In genomic region chr12:104643921-104644669, GRCh38 we compare ENCODE assay signal across 9 cellular contexts.
A peak's percentile ranks its signal among the peaks of the same experiment; 100 is the strongest.
DNase-seq lines count a peak whose midpoint lies in the region; ATAC-seq, FAIRE-seq and TF ChIP-seq lines count a peak whose summit lies in the region.
"Had no signal": no experiment of that assay in that cellular context is flagged by ENCODE, and none has a peak within 500 bp of the region (broad histone marks: within the 10 kb centered on the region; RNA-seq: fewer than 3 reads in every experiment).

No MANE protein-coding gene starts in this region.

- WGBS in GM12878 (ENCODE audit: insufficient coverage, insufficient replicate concordance, low lambda C conversion rate, missing lambda C conversion rate): 69% methylated on average over 12 of the region's 12 CpGs
- 62% methylated on average over 12 of the region's 12 CpGs for WGBS in suprapubic skin

- no peak for TF ChIP-seq POLR2A in GM12878 (IDR thresholded peaks at IDR 0.05; ENCODE audit: low read depth, low read length)
- TF ChIP-seq POLR2A in suprapubic skin (IDR thresholded peaks at IDR 0.05): no peak

- peak overlapping the region; percentile 5; the same call in 1 of the 2 replicates for H2AFZ ChIP-seq in GM12878 (ENCODE audit: control insufficient read depth, low read depth, low read length)

- H3K27me3 ChIP-seq in GM12878 (replicated peaks in 1 of 2; ENCODE audit: control insufficient read depth in 2 of 2, insufficient read depth in 2 of 2, low read length in 1 of 2) (no peaks in the 10 kb centered on the region), suprapubic skin (no peaks in the 10 kb centered on the region)

- TF ChIP-seq CTCF in GM12878 (IDR thresholded peaks at IDR 0.05 in 2 of 3, conservative IDR thresholded peaks at IDR 0.05 in 1 of 3; ENCODE audit: control insufficient read depth in 2 of 3, extremely low read depth in 1 of 3, insufficient read depth in 1 of 3, low read depth in 3 of 3, low read length in 3 of 3) (no peak), suprapubic skin (IDR thresholded peaks at IDR 0.05) (no peak)

- H3K4me3 ChIP-seq in GM12878: peak overlapping the region; percentile 41; the same call in 1 of the 2 replicates
- no peak overlapping the region for H3K4me3 ChIP-seq in suprapubic skin

- peak overlapping the region; percentile 73 for H3K4me2 ChIP-seq in GM12878 (ENCODE audit: control insufficient read depth, insufficient read depth)

- DNase-seq in activated T-cell treated with anti-CD3 and anti-CD28 coated beads, Interleukin-2, amount 50 U/mL, for 72 hours: no peak
- DNase-seq in activated T-cell treated with anti-CD3 and anti-CD28 coated beads, Interleukin-2, amount 50 U/mL, for 48 hours: no peak
- DNase-seq in NCI-H2029 (lab: John Stamatoyannopoulos, UW) (peak; percentile 89), GM12878 (ENCODE audit: low read depth, low spot score) (peak; percentile 43), occipital lobe (lab: John Stamatoyannopoulos, UW) (no peak), suprapubic skin (ENCODE audit: low spot score in 2 of 2) (no peak)
- DNase-seq in stimulated activated naive CD8-positive, alpha-beta T cell treated with anti-CD3 and anti-CD28 coated beads, Interleukin-15, amount 100 ng/mL, for 72 hours: no peak
- no peak for DNase-seq in activated CD4-positive, CD25-positive, alpha-beta regulatory T cell treated with anti-CD3 and anti-CD28 coated beads, Interleukin-2, amount 50 U/mL, for 72 hours

- H3K9me3 ChIP-seq in GM12878 (replicated peaks; ENCODE audit: control insufficient read depth, insufficient read depth, low read length): peaks cover 16% of the 10 kb centered on the region
- H3K9me3 ChIP-seq in suprapubic skin: no peaks in the 10 kb centered on the region

- SMC1A ChIA-PET in GM12878 (lab: Charles Lee; ENCODE audit: uncharacterized antibody, unreplicated experiment): interaction anchor here (0.8 to 1.9 kb wide), 9 partner anchors 8 to 262 kb away, joined by 3 to 7 read pairs (median 3); no protein-coding TSS in a partner anchor

- no peaks in the 10 kb centered on the region for H4K20me1 ChIP-seq in GM12878 (ENCODE audit: control insufficient read depth, insufficient read depth)

- in situ Hi-C loops in GM12878 (cut with MboI): no loop called here

- H3K36me3 ChIP-seq in GM12878 (ENCODE audit: control insufficient read depth in 2 of 2, insufficient read depth in 2 of 2, low read length in 1 of 2) (peaks cover 6 to 14% of the 10 kb centered on the region in 2 experiments; a peak in 3 of 4 replicates), suprapubic skin (no peaks in the 10 kb centered on the region)

- CTCF ChIA-PET in GM12878 (lab: Yijun Ruan, JAX): interaction anchor here (1.0 to 1.6 kb wide), 5 partner anchors 8 to 356 kb away, joined by 3 to 5 read pairs (median 3); no protein-coding TSS in a partner anchor

- FAIRE-seq in GM12878 (lab: Jason Lieb, UNC): no peak

- H3K27me3 Mint-ChIP-seq in activated T-cell treated with anti-CD3 and anti-CD28 coated beads, Interleukin-2, amount 50 U/mL, for 72 hours (ENCODE audit: low read depth): no peaks in the 10 kb centered on the region
- no peaks in the 10 kb centered on the region for H3K27me3 Mint-ChIP-seq in stimulated activated naive CD8-positive, alpha-beta T cell treated with anti-CD3 and anti-CD28 coated beads, Interleukin-15, amount 100 ng/mL, for 72 hours

- no peak overlapping the region for H3K27ac Mint-ChIP-seq in activated T-cell treated with anti-CD3 and anti-CD28 coated beads, Interleukin-2, amount 50 U/mL, for 72 hours
- peak overlapping the region; percentile 48 to 55 for H3K27ac Mint-ChIP-seq in stimulated activated naive CD8-positive, alpha-beta T cell treated with anti-CD3 and anti-CD28 coated beads, Interleukin-15, amount 100 ng/mL, for 72 hours

- TSS peak; percentile 53 for BruUV-seq in GM12878 (replicated peaks; lab: Mats Ljungman, UMichigan)

- H3K4me1 ChIP-seq in GM12878 (ENCODE audit: control insufficient read depth, insufficient read depth, low read length) (peaks cover 37% of the 10 kb centered on the region), suprapubic skin (no peaks in the 10 kb centered on the region)

- POLR2A ChIA-PET in GM12878 (lab: Charles Lee): interaction anchor here (1.0 kb wide), 1 partner anchor 9 kb away, joined by 3 read pairs; no protein-coding TSS in a partner anchor

- TF ChIP-seq RAD21 in GM12878 (IDR thresholded peaks at IDR 0.05; ENCODE audit: insufficient read depth, low read depth, low read length): no peak

- peak overlapping the region; percentile 30 for H3K9ac ChIP-seq in GM12878 (ENCODE audit: control insufficient read depth, insufficient read depth, low read length)

- H3K79me2 ChIP-seq in GM12878 (ENCODE audit: control insufficient read depth, insufficient read depth, low read length): peaks cover 24% of the 10 kb centered on the region

- H3K27ac ChIP-seq in GM12878 (ENCODE audit: control insufficient read depth, insufficient read depth) (peak overlapping the region; percentile 78), suprapubic skin (no peak overlapping the region)
- H3K27ac ChIP-seq: C4-2B had no signal

- intact Hi-C loops in GM12878 (cut with micrococcal nuclease; ENCODE audit: unreplicated experiment): loop anchor here (2.0 to 5.0 kb wide), 5 partner anchors 27 to 262 kb away; no protein-coding TSS in a partner anchor

- RAD21 ChIA-PET in GM12878 (lab: Charles Lee; ENCODE audit: unreplicated experiment): interaction anchor here (0.8 to 3.9 kb wide), 8 partner anchors 27 to 262 kb away, joined by 3 to 15 read pairs (median 4); partner anchors contain the start of gene CHST11

- peaks cover 3 to 13% of the 10 kb centered on the region in 2 donors for H3K36me3 Mint-ChIP-seq in activated T-cell treated with anti-CD3 and anti-CD28 coated beads, Interleukin-2, amount 50 U/mL, for 72 hours (ENCODE audit: insufficient read depth in 2 of 2)

- peaks cover 25% of the 10 kb centered on the region for H3K4me1 Mint-ChIP-seq in activated T-cell treated with anti-CD3 and anti-CD28 coated beads, Interleukin-2, amount 50 U/mL, for 72 hours (ENCODE audit: low read depth)
- peaks cover 42% of the 10 kb centered on the region for H3K4me1 Mint-ChIP-seq in stimulated activated naive CD8-positive, alpha-beta T cell treated with anti-CD3 and anti-CD28 coated beads, Interleukin-15, amount 100 ng/mL, for 72 hours

- peaks cover 4 to 6% of the 10 kb centered on the region in 2 donors for H3K9me3 Mint-ChIP-seq in activated T-cell treated with anti-CD3 and anti-CD28 coated beads, Interleukin-2, amount 50 U/mL, for 72 hours
- peaks cover 5 to 27% of the 10 kb centered on the region in 2 donors for H3K9me3 Mint-ChIP-seq in stimulated activated naive CD8-positive, alpha-beta T cell treated with anti-CD3 and anti-CD28 coated beads, Interleukin-15, amount 100 ng/mL, for 72 hours

- ATAC-seq in activated T-cell treated with anti-CD3 and anti-CD28 coated beads, Interleukin-2, amount 50 U/mL, for 72 hours (replicated peaks in 1 of 2): no peak
- peak; percentile 15 for ATAC-seq in GM12878
- peak; percentile 26 for ATAC-seq in stimulated activated naive CD8-positive, alpha-beta T cell treated with anti-CD3 and anti-CD28 coated beads, Interleukin-15, amount 100 ng/mL, for 72 hours

- peak overlapping the region; percentile 44 to 69 for H3K4me3 Mint-ChIP-seq in activated T-cell treated with anti-CD3 and anti-CD28 coated beads, Interleukin-2, amount 50 U/mL, for 72 hours
- H3K4me3 Mint-ChIP-seq in stimulated activated naive CD8-positive, alpha-beta T cell treated with anti-CD3 and anti-CD28 coated beads, Interleukin-15, amount 100 ng/mL, for 72 hours: peak overlapping the region; percentile 52 to 74

- no peak for TF ChIP-seq EP300 in GM12878 (IDR thresholded peaks at IDR 0.05; ENCODE audit: borderline replicate concordance in 1 of 2, control insufficient read depth in 1 of 2, low read depth in 2 of 2, low read length in 2 of 2)
- no peak for TF ChIP-seq EP300 in suprapubic skin (IDR thresholded peaks at IDR 0.05)

TF ChIP-seq in GM12878, 131 proteins besides CTCF, POLR2A, EP300 and RAD21 (continues in another document):
- TF ChIP-seq, protein P1, sequence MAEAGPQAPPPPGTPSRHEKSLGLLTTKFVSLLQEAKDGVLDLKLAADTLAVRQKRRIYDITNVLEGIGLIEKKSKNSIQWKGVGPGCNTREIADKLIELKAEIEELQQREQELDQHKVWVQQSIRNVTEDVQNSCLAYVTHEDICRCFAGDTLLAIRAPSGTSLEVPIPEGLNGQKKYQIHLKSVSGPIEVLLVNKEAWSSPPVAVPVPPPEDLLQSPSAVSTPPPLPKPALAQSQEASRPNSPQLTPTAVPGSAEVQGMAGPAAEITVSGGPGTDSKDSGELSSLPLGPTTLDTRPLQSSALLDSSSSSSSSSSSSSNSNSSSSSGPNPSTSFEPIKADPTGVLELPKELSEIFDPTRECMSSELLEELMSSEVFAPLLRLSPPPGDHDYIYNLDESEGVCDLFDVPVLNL (IDR thresholded peaks at IDR 0.05; ENCODE audit: low read depth, low read length): no peak
- TF ChIP-seq TARDBP (IDR thresholded peaks at IDR 0.05; ENCODE audit: borderline replicate concordance): no peak
- no peak for TF ChIP-seq RELA (IDR thresholded peaks at IDR 0.05; ENCODE audit: borderline replicate concordance, partially characterized antibody)
- no peak for TF ChIP-seq SPI1 (IDR thresholded peaks at IDR 0.05; ENCODE audit: borderline replicate concordance, insufficient read depth, low read depth, low read length)
- TF ChIP-seq POLR2AphosphoS5 (IDR thresholded peaks at IDR 0.05; ENCODE audit: low read length): peak; percentile 22; the same call in 1 of the 2 replicates
- TF ChIP-seq TCF12 (IDR thresholded peaks at IDR 0.05; ENCODE audit: low read depth, low read length): peak; percentile 67; the same call in 1 of the 2 replicates
- 0 out of 2 replicates have a peak, but pooled peaks have one; percentile 76 for TF ChIP-seq TCF3 (IDR thresholded peaks at IDR 0.05; ENCODE audit: borderline replicate concordance, insufficient read depth, low read depth, low read length)
- TF ChIP-seq RB1 (IDR thresholded peaks at IDR 0.05; ENCODE audit: borderline replicate concordance): no peak
- peak; percentile 69; the same call in 1 of the 2 replicates for TF ChIP-seq YY1 (IDR thresholded peaks at IDR 0.05; ENCODE audit: low read depth, low read length)
- no peak for TF ChIP-seq IRF4 (IDR thresholded peaks at IDR 0.05; ENCODE audit: low read depth, low read length)
- TF ChIP-seq EED (IDR thresholded peaks at IDR 0.05; ENCODE audit: low read depth): 0 out of 2 replicates have a peak, but pooled peaks have one; percentile 17
- TF ChIP-seq, protein P2, sequence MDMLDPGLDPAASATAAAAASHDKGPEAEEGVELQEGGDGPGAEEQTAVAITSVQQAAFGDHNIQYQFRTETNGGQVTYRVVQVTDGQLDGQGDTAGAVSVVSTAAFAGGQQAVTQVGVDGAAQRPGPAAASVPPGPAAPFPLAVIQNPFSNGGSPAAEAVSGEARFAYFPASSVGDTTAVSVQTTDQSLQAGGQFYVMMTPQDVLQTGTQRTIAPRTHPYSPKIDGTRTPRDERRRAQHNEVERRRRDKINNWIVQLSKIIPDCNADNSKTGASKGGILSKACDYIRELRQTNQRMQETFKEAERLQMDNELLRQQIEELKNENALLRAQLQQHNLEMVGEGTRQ (IDR thresholded peaks at IDR 0.05; ENCODE audit: borderline replicate concordance, low read depth, low read length): no peak
- TF ChIP-seq RFX5 (IDR thresholded peaks at IDR 0.05; ENCODE audit: low read depth, low read length): no peak

Comparison
In these comparisons a context has a peak if more than half of its experiments do, and no peak if none do; other contexts are left out.
1. ATAC-seq: peak in GM12878 (single experiment) and stimulated activated naive CD8-positive, alpha-beta T cell treated with anti-CD3 and anti-CD28 coated beads, Interleukin-15, amount 100 ng/mL, for 72 hours (single experiment); none in activated T-cell treated with anti-CD3 and anti-CD28 coated beads, Interleukin-2, amount 50 U/mL, for 72 hours (0 of 2).
2. DNase-seq: peak in NCI-H2029 (single experiment) and GM12878 (single experiment); none in activated T-cell treated with anti-CD3 and anti-CD28 coated beads, Interleukin-2, amount 50 U/mL, for 72 hours (0 of 2), activated T-cell treated with anti-CD3 and anti-CD28 coated beads, Interleukin-2, amount 50 U/mL, for 48 hours (0 of 2), stimulated activated naive CD8-positive, alpha-beta T cell treated with anti-CD3 and anti-CD28 coated beads, Interleukin-15, amount 100 ng/mL, for 72 hours (0 of 2), occipital lobe (single experiment), suprapubic skin (0 of 2) and activated CD4-positive, CD25-positive, alpha-beta regulatory T cell treated with anti-CD3 and anti-CD28 coated beads, Interleukin-2, amount 50 U/mL, for 72 hours (single experiment).